ENCODE assay signal across 30 cellular contexts in genomic region chr18:73708596-73708995, GRCh38.
"Had no signal": no experiment of that assay in that cellular context is flagged by ENCODE, and none has a peak within 500 bp of the region (broad histone marks: within the 10 kb centered on the region; RNA-seq: fewer than 3 reads in every experiment).

No MANE protein-coding gene starts in this region.

- H3K36me3 ChIP-seq: breast epithelium had no signal

- ATAC-seq: activated CD4-positive, alpha-beta T cell treated with anti-CD3 and anti-CD28 coated beads for 36 hours; activated T-helper 17 cell treated with anti-CD3 and anti-CD28 coated beads, Interleukin-2, amount 50 U/mL, for 72 hours; body of pancreas; esophagus mucosa; T-helper 17 cell had no signal

- H3K36me3 Mint-ChIP-seq: activated CD4-positive, alpha-beta memory T cell treated with anti-CD3 and anti-CD28 coated beads for 36 hours; activated naive CD8-positive, alpha-beta T cell had no signal

- H3K27me3 Mint-ChIP-seq: activated CD4-positive, alpha-beta memory T cell treated with anti-CD3 and anti-CD28 coated beads for 36 hours; activated CD4-positive, alpha-beta T cell treated with anti-CD3 and anti-CD28 coated beads for 36 hours; activated CD4-positive, alpha-beta T cell treated with anti-CD3 and anti-CD28 coated beads, Interleukin-2, amount 10 ng/mL, durations not matched to agents 24 days and 14 days; activated naive CD8-positive, alpha-beta T cell; activated T-cell treated with anti-CD3 and anti-CD28 coated beads, Interleukin-2, amount 50 U/mL, for 24 hours; activated T-helper 17 cell treated with anti-CD3 and anti-CD28 coated beads, Interleukin-2, amount 50 U/mL, for 72 hours; central memory CD8-positive, alpha-beta T cell; dendritic cell treated with granulocyte-macrophage colony-stimulating factor and Interleukin-4, amounts not matched to agents 40 ng/mL and 50 ng/mL, for 4 days; T-helper 17 cell had no signal

- H3K4me1 Mint-ChIP-seq: activated CD4-positive, alpha-beta T cell treated with anti-CD3 and anti-CD28 coated beads for 36 hours; activated CD4-positive, alpha-beta T cell treated with anti-CD3 and anti-CD28 coated beads, Interleukin-2, amount 10 ng/mL, durations not matched to agents 24 days and 14 days; activated T-helper 17 cell treated with anti-CD3 and anti-CD28 coated beads, Interleukin-2, amount 50 U/mL, for 72 hours; central memory CD8-positive, alpha-beta T cell; endodermal cell; T-helper 17 cell had no signal

- H3K9me3 Mint-ChIP-seq: activated CD4-positive, alpha-beta T cell treated with anti-CD3 and anti-CD28 coated beads, Interleukin-2, amount 10 ng/mL, durations not matched to agents 24 days and 14 days; activated T-cell treated with anti-CD3 and anti-CD28 coated beads, Interleukin-2, amount 50 U/mL, for 24 hours; T-helper 2 cell treated with Interferon-gamma antibody and Interleukin-4, amounts not matched to agents 5 μg/mL and 100 μg/mL, for 36 hours had no signal

- H3K27ac ChIP-seq: body of pancreas, breast epithelium, coronary artery, dorsolateral prefrontal cortex had no signal

- H3K4me1 ChIP-seq: body of pancreas, breast epithelium had no signal

- H3K9me3 ChIP-seq: body of pancreas had no signal

- H3K27me3 ChIP-seq: body of pancreas, breast epithelium, dorsolateral prefrontal cortex had no signal

- H3K4me3 ChIP-seq: body of pancreas, breast epithelium, coronary artery, dorsolateral prefrontal cortex had no signal

- H3K4me3 Mint-ChIP-seq: activated CD4-positive, alpha-beta memory T cell treated with anti-CD3 and anti-CD28 coated beads for 36 hours; activated CD4-positive, alpha-beta T cell treated with anti-CD3 and anti-CD28 coated beads for 36 hours; activated CD4-positive, alpha-beta T cell treated with anti-CD3 and anti-CD28 coated beads, Interleukin-2, amount 10 ng/mL, durations not matched to agents 24 days and 14 days; activated naive CD8-positive, alpha-beta T cell; activated T-cell treated with anti-CD3 and anti-CD28 coated beads, Interleukin-2, amount 50 U/mL, for 24 hours; activated T-helper 17 cell treated with anti-CD3 and anti-CD28 coated beads, Interleukin-2, amount 50 U/mL, for 72 hours; central memory CD8-positive, alpha-beta T cell; dendritic cell treated with granulocyte-macrophage colony-stimulating factor and Interleukin-4, amounts not matched to agents 40 ng/mL and 50 ng/mL, for 4 days; endodermal cell; T-helper 17 cell; T-helper 2 cell treated with Interferon-gamma antibody and Interleukin-4, amounts not matched to agents 5 μg/mL and 100 μg/mL, for 36 hours had no signal

- H3K27ac Mint-ChIP-seq: activated CD4-positive, alpha-beta memory T cell treated with anti-CD3 and anti-CD28 coated beads for 36 hours; activated CD4-positive, alpha-beta T cell treated with anti-CD3 and anti-CD28 coated beads for 36 hours; activated CD4-positive, alpha-beta T cell treated with anti-CD3 and anti-CD28 coated beads, Interleukin-2, amount 10 ng/mL, durations not matched to agents 24 days and 14 days; activated naive CD8-positive, alpha-beta T cell; activated T-cell treated with anti-CD3 and anti-CD28 coated beads, Interleukin-2, amount 50 U/mL, for 24 hours; activated T-helper 17 cell treated with anti-CD3 and anti-CD28 coated beads, Interleukin-2, amount 50 U/mL, for 72 hours; dendritic cell treated with granulocyte-macrophage colony-stimulating factor and Interleukin-4, amounts not matched to agents 40 ng/mL and 50 ng/mL, for 4 days; endodermal cell; T-helper 17 cell; T-helper 2 cell treated with Interferon-gamma antibody and Interleukin-4, amounts not matched to agents 5 μg/mL and 100 μg/mL, for 36 hours had no signal

- DNase-seq: activated CD4-positive, alpha-beta memory T cell treated with anti-CD3 and anti-CD28 coated beads for 36 hours; activated CD4-positive, alpha-beta T cell treated with anti-CD3 and anti-CD28 coated beads for 36 hours; activated CD4-positive, alpha-beta T cell treated with anti-CD3 and anti-CD28 coated beads, Interleukin-2, amount 10 ng/mL, durations not matched to agents 24 days and 14 days; activated CD4-positive, CD25-positive, alpha-beta regulatory T cell; activated CD4-positive, CD25-positive, alpha-beta regulatory T cell treated with anti-CD3 and anti-CD28 coated beads, Interleukin-2, amount 50 U/mL, for 72 hours; activated CD8-positive, alpha-beta memory T cell treated with anti-CD3 and anti-CD28 coated beads, Interleukin-2, amount 50 U/mL, for 48 hours; activated effector memory CD4-positive, alpha-beta T cell treated with Interleukin-2 at 50 U/mL for 16 hours; activated gamma-delta T cell treated with Interleukin-2 at 50 U/mL for 16 hours; activated naive CD4-positive, alpha-beta T cell treated with anti-CD3 and anti-CD28 coated beads, Interleukin-2, amount 50 U/mL, for 16 hours; activated naive CD4-positive, alpha-beta T cell treated with Interleukin-2 at 50 U/mL for 16 hours; activated T-cell treated with anti-CD3 and anti-CD28 coated beads for 4 hours; activated T-cell treated with anti-CD3 and anti-CD28 coated beads, Interleukin-2, amount 50 U/mL, for 24 hours; amniotic stem cell; body of pancreas; effector memory CD4-positive, alpha-beta T cell; endodermal cell; foreskin fibroblast; head of caudate nucleus; T-helper 1 cell; T-helper 17 cell; T1000 had no signal
